In the genomic region with DNA sequence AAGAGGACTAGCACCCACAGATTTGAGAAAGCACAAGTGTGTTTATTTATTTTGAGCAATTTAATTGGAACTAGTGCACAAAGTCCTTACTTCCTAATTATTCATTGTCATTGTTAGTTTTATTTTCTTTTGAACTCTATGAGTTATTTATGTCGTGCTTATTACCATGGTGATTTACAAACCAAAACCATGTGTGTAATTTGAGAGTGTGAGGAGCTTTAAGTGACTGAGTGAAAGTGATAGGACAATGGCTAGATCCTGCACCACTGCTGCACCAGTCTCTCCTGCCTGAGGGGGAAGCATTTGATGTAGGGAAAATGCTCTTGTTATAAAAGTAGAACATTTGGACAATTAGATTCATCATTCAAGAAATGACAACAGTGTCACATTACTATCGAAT, we compare ENCODE assay signal across 1 cellular context.
A peak's percentile ranks its signal among the peaks of the same experiment; 100 is the strongest.
TF ChIP-seq lines count a peak whose summit lies in the region.

No MANE protein-coding gene starts in this region.

TF ChIP-seq in HEK293, 187 proteins besides CTCF, POLR2A, EP300 and RAD21 (continued from another document):
- TF ChIP-seq, protein P1, sequence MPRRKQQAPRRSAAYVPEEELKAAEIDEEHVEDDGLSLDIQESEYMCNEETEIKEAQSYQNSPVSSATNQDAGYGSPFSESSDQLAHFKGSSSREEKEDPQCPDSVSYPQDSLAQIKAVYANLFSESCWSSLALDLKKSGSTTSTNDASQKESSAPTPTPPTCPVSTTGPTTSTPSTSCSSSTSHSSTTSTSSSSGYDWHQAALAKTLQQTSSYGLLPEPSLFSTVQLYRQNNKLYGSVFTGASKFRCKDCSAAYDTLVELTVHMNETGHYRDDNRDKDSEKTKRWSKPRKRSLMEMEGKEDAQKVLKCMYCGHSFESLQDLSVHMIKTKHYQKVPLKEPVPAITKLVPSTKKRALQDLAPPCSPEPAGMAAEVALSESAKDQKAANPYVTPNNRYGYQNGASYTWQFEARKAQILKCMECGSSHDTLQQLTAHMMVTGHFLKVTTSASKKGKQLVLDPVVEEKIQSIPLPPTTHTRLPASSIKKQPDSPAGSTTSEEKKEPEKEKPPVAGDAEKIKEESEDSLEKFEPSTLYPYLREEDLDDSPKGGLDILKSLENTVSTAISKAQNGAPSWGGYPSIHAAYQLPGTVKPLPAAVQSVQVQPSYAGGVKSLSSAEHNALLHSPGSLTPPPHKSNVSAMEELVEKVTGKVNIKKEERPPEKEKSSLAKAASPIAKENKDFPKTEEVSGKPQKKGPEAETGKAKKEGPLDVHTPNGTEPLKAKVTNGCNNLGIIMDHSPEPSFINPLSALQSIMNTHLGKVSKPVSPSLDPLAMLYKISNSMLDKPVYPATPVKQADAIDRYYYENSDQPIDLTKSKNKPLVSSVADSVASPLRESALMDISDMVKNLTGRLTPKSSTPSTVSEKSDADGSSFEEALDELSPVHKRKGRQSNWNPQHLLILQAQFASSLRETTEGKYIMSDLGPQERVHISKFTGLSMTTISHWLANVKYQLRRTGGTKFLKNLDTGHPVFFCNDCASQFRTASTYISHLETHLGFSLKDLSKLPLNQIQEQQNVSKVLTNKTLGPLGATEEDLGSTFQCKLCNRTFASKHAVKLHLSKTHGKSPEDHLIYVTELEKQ (tag by site-specific recombination; IDR thresholded peaks at IDR 0.05; ENCODE audit: borderline replicate concordance) = peak; percentile 79
- TF ChIP-seq BCL11B (tag by site-specific recombination; IDR thresholded peaks at IDR 0.05; ENCODE audit: low read depth) = no peak
- no peak for TF ChIP-seq ATF2 (tag by site-specific recombination; IDR thresholded peaks at IDR 0.05; ENCODE audit: low read depth)
- TF ChIP-seq ZNF610 (tag by site-specific recombination; IDR thresholded peaks at IDR 0.05; ENCODE audit: borderline replicate concordance) = no peak
- no peak for TF ChIP-seq ZNF138 (tag by site-specific recombination; IDR thresholded peaks at IDR 0.05; ENCODE audit: borderline replicate concordance)
- TF ChIP-seq ZNF24 (tag by site-specific recombination; IDR thresholded peaks at IDR 0.05) = peak; percentile 81; the same call in 1 of the 2 replicates
- no peak for TF ChIP-seq KLF16 (tag by site-specific recombination; IDR thresholded peaks at IDR 0.05)
- no peak for TF ChIP-seq ZNF239 (tag by site-specific recombination; IDR thresholded peaks at IDR 0.05)
- TF ChIP-seq GFI1B (tag by site-specific recombination; IDR thresholded peaks at IDR 0.05) = peak; percentile 80
- no peak for TF ChIP-seq ZNF514 (tag by site-specific recombination; IDR thresholded peaks at IDR 0.05)
- no peak; the same call in 1 of the 2 replicates for TF ChIP-seq ZNF660 (tag by site-specific recombination; IDR thresholded peaks at IDR 0.05)
- peak; percentile 84; the same call in 1 of the 2 replicates for TF ChIP-seq TCF7L2 (IDR thresholded peaks at IDR 0.05; ENCODE audit: borderline replicate concordance, low read depth, low read length)
- no peak for TF ChIP-seq ZBTB8A (tag by site-specific recombination; IDR thresholded peaks at IDR 0.05)
- TF ChIP-seq HOXD13 (CRISPR knock-in tag; IDR thresholded peaks at IDR 0.05; ENCODE audit: borderline replicate concordance) = no peak
- no peak for TF ChIP-seq ZNF16 (tag by site-specific recombination; IDR thresholded peaks at IDR 0.05; ENCODE audit: low read depth)
- TF ChIP-seq ZEB2 (tag by site-specific recombination; IDR thresholded peaks at IDR 0.05) = peak; percentile 60; the same call in 1 of the 2 replicates
- no peak for TF ChIP-seq ZNF18 (tag by site-specific recombination; IDR thresholded peaks at IDR 0.05)
- peak; percentile 82 for TF ChIP-seq OSR2 (tag by site-specific recombination; IDR thresholded peaks at IDR 0.05)
- TF ChIP-seq, protein P2, sequence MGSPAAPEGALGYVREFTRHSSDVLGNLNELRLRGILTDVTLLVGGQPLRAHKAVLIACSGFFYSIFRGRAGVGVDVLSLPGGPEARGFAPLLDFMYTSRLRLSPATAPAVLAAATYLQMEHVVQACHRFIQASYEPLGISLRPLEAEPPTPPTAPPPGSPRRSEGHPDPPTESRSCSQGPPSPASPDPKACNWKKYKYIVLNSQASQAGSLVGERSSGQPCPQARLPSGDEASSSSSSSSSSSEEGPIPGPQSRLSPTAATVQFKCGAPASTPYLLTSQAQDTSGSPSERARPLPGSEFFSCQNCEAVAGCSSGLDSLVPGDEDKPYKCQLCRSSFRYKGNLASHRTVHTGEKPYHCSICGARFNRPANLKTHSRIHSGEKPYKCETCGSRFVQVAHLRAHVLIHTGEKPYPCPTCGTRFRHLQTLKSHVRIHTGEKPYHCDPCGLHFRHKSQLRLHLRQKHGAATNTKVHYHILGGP (tag by site-specific recombination; IDR thresholded peaks at IDR 0.05) = peak; percentile 78; the same call in 1 of the 2 replicates
- TF ChIP-seq, protein P3, sequence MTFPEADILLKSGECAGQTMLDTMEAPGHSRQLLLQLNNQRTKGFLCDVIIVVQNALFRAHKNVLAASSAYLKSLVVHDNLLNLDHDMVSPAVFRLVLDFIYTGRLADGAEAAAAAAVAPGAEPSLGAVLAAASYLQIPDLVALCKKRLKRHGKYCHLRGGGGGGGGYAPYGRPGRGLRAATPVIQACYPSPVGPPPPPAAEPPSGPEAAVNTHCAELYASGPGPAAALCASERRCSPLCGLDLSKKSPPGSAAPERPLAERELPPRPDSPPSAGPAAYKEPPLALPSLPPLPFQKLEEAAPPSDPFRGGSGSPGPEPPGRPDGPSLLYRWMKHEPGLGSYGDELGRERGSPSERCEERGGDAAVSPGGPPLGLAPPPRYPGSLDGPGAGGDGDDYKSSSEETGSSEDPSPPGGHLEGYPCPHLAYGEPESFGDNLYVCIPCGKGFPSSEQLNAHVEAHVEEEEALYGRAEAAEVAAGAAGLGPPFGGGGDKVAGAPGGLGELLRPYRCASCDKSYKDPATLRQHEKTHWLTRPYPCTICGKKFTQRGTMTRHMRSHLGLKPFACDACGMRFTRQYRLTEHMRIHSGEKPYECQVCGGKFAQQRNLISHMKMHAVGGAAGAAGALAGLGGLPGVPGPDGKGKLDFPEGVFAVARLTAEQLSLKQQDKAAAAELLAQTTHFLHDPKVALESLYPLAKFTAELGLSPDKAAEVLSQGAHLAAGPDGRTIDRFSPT (tag by site-specific recombination; IDR thresholded peaks at IDR 0.05) = peak; percentile 33; the same call in 1 of the 2 replicates
- TF ChIP-seq ZNF654 (tag by site-specific recombination; IDR thresholded peaks at IDR 0.05; ENCODE audit: low read depth) = no peak
- TF ChIP-seq ZNF510 (tag by site-specific recombination; IDR thresholded peaks at IDR 0.05; ENCODE audit: insufficient replicate concordance) = no peak
- TF ChIP-seq ZNF354C (tag by site-specific recombination; IDR thresholded peaks at IDR 0.05; ENCODE audit: borderline replicate concordance, low read depth) = no peak
- TF ChIP-seq ZNF776 (tag by site-specific recombination; IDR thresholded peaks at IDR 0.05; ENCODE audit: borderline replicate concordance) = no peak
- TF ChIP-seq KLF10 (tag by site-specific recombination; IDR thresholded peaks at IDR 0.05) = no peak
- TF ChIP-seq ZNF549 (tag by site-specific recombination; IDR thresholded peaks at IDR 0.05) = no peak
- peak; percentile 68 for TF ChIP-seq PRDM4 (tag by site-specific recombination; IDR thresholded peaks at IDR 0.05)
- peak; percentile 45; the same call in 1 of the 2 replicates for TF ChIP-seq ZXDB (tag by site-specific recombination; IDR thresholded peaks at IDR 0.05)
- no peak for TF ChIP-seq ZFP41 (tag by site-specific recombination; IDR thresholded peaks at IDR 0.05; ENCODE audit: borderline replicate concordance)
- TF ChIP-seq ZNF366 (tag by site-specific recombination; conservative IDR thresholded peaks at IDR 0.05) = 0 out of 2 replicates have a peak, but pooled peaks have one; percentile 10
- TF ChIP-seq ZNF843 (tag by site-specific recombination; IDR thresholded peaks at IDR 0.05) = peak; percentile 79
- no peak for TF ChIP-seq PBX3 (CRISPR knock-in tag; IDR thresholded peaks at IDR 0.05)
- no peak for TF ChIP-seq ZNF548 (tag by site-specific recombination; IDR thresholded peaks at IDR 0.05)
- no peak for TF ChIP-seq ZNF521 (tag by site-specific recombination; IDR thresholded peaks at IDR 0.05)
- no peak for TF ChIP-seq ZNF140 (tag by site-specific recombination; IDR thresholded peaks at IDR 0.05)
- TF ChIP-seq, protein P4, sequence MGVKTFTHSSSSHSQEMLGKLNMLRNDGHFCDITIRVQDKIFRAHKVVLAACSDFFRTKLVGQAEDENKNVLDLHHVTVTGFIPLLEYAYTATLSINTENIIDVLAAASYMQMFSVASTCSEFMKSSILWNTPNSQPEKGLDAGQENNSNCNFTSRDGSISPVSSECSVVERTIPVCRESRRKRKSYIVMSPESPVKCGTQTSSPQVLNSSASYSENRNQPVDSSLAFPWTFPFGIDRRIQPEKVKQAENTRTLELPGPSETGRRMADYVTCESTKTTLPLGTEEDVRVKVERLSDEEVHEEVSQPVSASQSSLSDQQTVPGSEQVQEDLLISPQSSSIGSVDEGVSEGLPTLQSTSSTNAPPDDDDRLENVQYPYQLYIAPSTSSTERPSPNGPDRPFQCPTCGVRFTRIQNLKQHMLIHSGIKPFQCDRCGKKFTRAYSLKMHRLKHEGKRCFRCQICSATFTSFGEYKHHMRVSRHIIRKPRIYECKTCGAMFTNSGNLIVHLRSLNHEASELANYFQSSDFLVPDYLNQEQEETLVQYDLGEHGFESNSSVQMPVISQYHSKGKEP (tag by site-specific recombination; IDR thresholded peaks at IDR 0.05) = peak; percentile 92
- 0 out of 2 replicates have a peak, but pooled peaks have one; percentile 18 for TF ChIP-seq ZNF501 (tag by site-specific recombination; IDR thresholded peaks at IDR 0.05)
- TF ChIP-seq ZNF2 (tag by site-specific recombination; IDR thresholded peaks at IDR 0.05) = 0 out of 2 replicates have a peak, but pooled peaks have one; percentile 25
- TF ChIP-seq WT1 (tag by site-specific recombination; IDR thresholded peaks at IDR 0.05) = peak; percentile 69
- peak; percentile 79 for TF ChIP-seq FEZF1 (tag by site-specific recombination; IDR thresholded peaks at IDR 0.05)
